In the genomic region with DNA sequence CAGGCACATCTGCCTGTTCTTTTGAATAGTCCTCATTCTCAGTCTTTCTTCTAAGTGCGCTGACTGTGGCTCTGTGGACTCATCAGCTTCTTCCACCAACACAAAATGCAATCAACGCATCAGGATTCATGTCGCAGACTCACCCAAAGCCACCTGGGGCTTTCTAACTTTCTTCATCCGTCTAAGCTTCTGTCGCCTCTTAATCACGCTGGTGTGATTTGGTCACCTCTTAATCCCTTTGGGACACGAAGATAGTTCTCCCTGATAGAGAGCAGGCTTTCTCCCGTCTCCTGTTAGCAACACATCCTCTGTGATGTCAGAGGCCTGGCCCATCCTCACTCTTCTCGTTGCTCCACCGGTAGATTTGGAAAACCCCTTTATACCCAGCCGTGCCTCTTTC, we compare ENCODE assay signal across 18 cellular contexts.
DNase-seq lines count a peak whose midpoint lies in the region; TF ChIP-seq lines count a peak whose summit lies in the region.
"Had no signal": no experiment of that assay in that cellular context is flagged by ENCODE, and none has a peak within 500 bp of the region (broad histone marks: within the 10 kb centered on the region; RNA-seq: fewer than 3 reads in every experiment).

No MANE protein-coding gene starts in this region.

- no peak for DNase-seq in Caco-2
- DNase-seq in NCI-H82 treated with DMSO at 0.1 percent for 48 hours (lab: John Stamatoyannopoulos, UW; ENCODE audit: unreplicated experiment): peak; percentile 0
- DNase-seq in esophagus muscularis mucosa (ENCODE audit: extremely low spot score): peak; percentile 72
- no peak for DNase-seq in neural progenitor cell (ENCODE audit: low spot score)
- DNase-seq in T-helper 2 cell: no peak
- DNase-seq in DMS79 (lab: John Stamatoyannopoulos, UW): no peak
- DNase-seq in stimulated activated CD4-positive, alpha-beta T cell treated with anti-CD3 and anti-CD28 coated beads, Interleukin-2, amount 100 ng/mL, for 24 hours: no peak
- DNase-seq: CD4-positive, CD25-positive, alpha-beta regulatory T cell; CD8-positive, alpha-beta T cell; DMS 273 treated with DMSO at 0.1 percent for 48 hours; DMS79 treated with DMSO at 0.1 percent for 48 hours; GF-D8; H9 had no signal

- H3K27ac Mint-ChIP-seq in Caco-2 (ENCODE audit: unreplicated experiment) (peak overlapping the region; percentile 53), neural progenitor cell (peak overlapping the region; percentile 78)
- H3K27ac Mint-ChIP-seq: B cell; CD4-positive, CD25-positive, alpha-beta regulatory T cell; CD8-positive, alpha-beta T cell; GM23338 had no signal

- TF ChIP-seq CTCF in Caco-2 (IDR thresholded peaks at IDR 0.05; ENCODE audit: insufficient read depth in 1 of 2, low read depth in 1 of 2, low read length in 1 of 2, severe bottlenecking in 1 of 2, unreplicated experiment in 1 of 2) (no peak), esophagus muscularis mucosa (IDR thresholded peaks at IDR 0.05) (no peak), neural progenitor cell (IDR thresholded peaks at IDR 0.05) (no peak)

- H3K9me3 Mint-ChIP-seq in Caco-2 (ENCODE audit: unreplicated experiment): no peaks in the 10 kb centered on the region
- H3K9me3 Mint-ChIP-seq in neural progenitor cell: peaks cover 2% of the 10 kb centered on the region
- H3K9me3 Mint-ChIP-seq: CD4-positive, CD25-positive, alpha-beta regulatory T cell; CD8-positive, alpha-beta T cell; GM23338; H9 had no signal

- CTCF ChIA-PET in Caco-2 (lab: Charles Lee): no interaction called here

- H3K27ac ChIP-seq in esophagus muscularis mucosa (replicated peaks in 1 of 4) (no peak overlapping the region), neural progenitor cell (no peak overlapping the region)
- H3K27ac ChIP-seq: 22Rv1, BLaER1, C4-2B had no signal

- no peak overlapping the region for H3K4me3 ChIP-seq in Caco-2 (ENCODE audit: low read depth, low read length)
- H3K4me3 ChIP-seq in esophagus muscularis mucosa: no peak overlapping the region
- H3K4me3 ChIP-seq in neural progenitor cell: no peak overlapping the region
- H3K4me3 ChIP-seq: BLaER1, GM23338 had no signal

- no peak overlapping the region for H3K4me3 Mint-ChIP-seq in Caco-2 (ENCODE audit: unreplicated experiment)
- no peak overlapping the region for H3K4me3 Mint-ChIP-seq in neural progenitor cell
- H3K4me3 Mint-ChIP-seq: B cell; CD4-positive, CD25-positive, alpha-beta regulatory T cell; CD8-positive, alpha-beta T cell; GM23338; H9 had no signal

- peaks cover 4% of the 10 kb centered on the region for H3K36me3 Mint-ChIP-seq in Caco-2 (ENCODE audit: insufficient read depth, unreplicated experiment)
- H3K36me3 Mint-ChIP-seq in neural progenitor cell: no peaks in the 10 kb centered on the region
- H3K36me3 Mint-ChIP-seq: CD4-positive, CD25-positive, alpha-beta regulatory T cell; CD8-positive, alpha-beta T cell had no signal

- H3K4me1 ChIP-seq in Caco-2 (peaks cover 36% of the 10 kb centered on the region), esophagus muscularis mucosa (no peaks in the 10 kb centered on the region), neural progenitor cell (no peaks in the 10 kb centered on the region)
- H3K4me1 ChIP-seq: BLaER1 had no signal

- BruUV-seq in Caco-2 (replicated peaks; lab: Mats Ljungman, UMichigan): no TSS peak

- no peaks in the 10 kb centered on the region for H3K9me3 ChIP-seq in Caco-2
- H3K9me3 ChIP-seq in esophagus muscularis mucosa: no peaks in the 10 kb centered on the region
- H3K9me3 ChIP-seq in neural progenitor cell (ENCODE audit: low read depth): no peaks in the 10 kb centered on the region
- H3K9me3 ChIP-seq: BLaER1 had no signal

- H3K4me1 Mint-ChIP-seq in Caco-2 (ENCODE audit: low read depth, unreplicated experiment) (peaks cover 27% of the 10 kb centered on the region), neural progenitor cell (peaks cover 9% of the 10 kb centered on the region)
- H3K4me1 Mint-ChIP-seq: B cell; CD4-positive, CD25-positive, alpha-beta regulatory T cell; GM23338 had no signal

- POLR2A ChIA-PET in Caco-2 (lab: Charles Lee): no interaction called here

- no peaks in the 10 kb centered on the region for H4K20me1 ChIP-seq in neural progenitor cell (ENCODE audit: low read depth)
- H4K20me1 ChIP-seq: BLaER1 had no signal

- no peak for TF ChIP-seq POLR2A in esophagus muscularis mucosa (IDR thresholded peaks at IDR 0.05; ENCODE audit: low read depth)

- no peak for TF ChIP-seq EP300 in esophagus muscularis mucosa (IDR thresholded peaks at IDR 0.05)

- H3F3A ChIP-seq in neural progenitor cell (ENCODE audit: low read depth): no peaks in the 10 kb centered on the region

- H3K36me3 ChIP-seq in Caco-2 (ENCODE audit: control insufficient read depth, insufficient read depth, low read length) (no peaks in the 10 kb centered on the region), esophagus muscularis mucosa (no peaks in the 10 kb centered on the region), neural progenitor cell (no peaks in the 10 kb centered on the region)
- H3K36me3 ChIP-seq: BLaER1 had no signal

- intact Hi-C loops in Caco-2 (cut with micrococcal nuclease; ENCODE audit: unreplicated experiment) (no loop called here), esophagus muscularis mucosa (cut with DNase I) (no loop called here)

- 82% methylated on average over 11 of the region's 11 CpGs for WGBS in esophagus muscularis mucosa

- H3K9ac ChIP-seq in neural progenitor cell: no peak overlapping the region
- H3K9ac ChIP-seq: BLaER1 had no signal

- no peak overlapping the region for H3K4me2 ChIP-seq in neural progenitor cell
- H3K4me2 ChIP-seq: BLaER1, GM23338 had no signal

- no peaks in the 10 kb centered on the region for H3K79me2 ChIP-seq in neural progenitor cell (ENCODE audit: low read depth)

- no peaks in the 10 kb centered on the region for H3K27me3 Mint-ChIP-seq in Caco-2 (ENCODE audit: insufficient read depth, unreplicated experiment)
- H3K27me3 Mint-ChIP-seq in neural progenitor cell (ENCODE audit: insufficient read depth, low read depth): peaks cover 9% of the 10 kb centered on the region
- H3K27me3 Mint-ChIP-seq: CD4-positive, CD25-positive, alpha-beta regulatory T cell had no signal

- H2AFZ ChIP-seq in neural progenitor cell (replicated peaks): no peak overlapping the region
- H2AFZ ChIP-seq: GM23338 had no signal

- no peaks in the 10 kb centered on the region for H3K27me3 ChIP-seq in Caco-2 (replicated peaks; ENCODE audit: control insufficient read depth, insufficient read depth, low read length)
- H3K27me3 ChIP-seq in esophagus muscularis mucosa: no peaks in the 10 kb centered on the region
- no peaks in the 10 kb centered on the region for H3K27me3 ChIP-seq in neural progenitor cell
- H3K27me3 ChIP-seq: BLaER1 had no signal

Comparison
In these comparisons a context has a peak if more than half of its experiments do, and no peak if none do; other contexts are left out.
1. DNase-seq: peak in NCI-H82 treated with DMSO at 0.1 percent for 48 hours (single experiment) and esophagus muscularis mucosa (single experiment); none in Caco-2 (0 of 2), neural progenitor cell (single experiment), T-helper 2 cell (0 of 5), DMS79 (single experiment) and stimulated activated CD4-positive, alpha-beta T cell treated with anti-CD3 and anti-CD28 coated beads, Interleukin-2, amount 100 ng/mL, for 24 hours (0 of 2).